Comparison of ENCODE assay signal across 1 cellular context in genomic region chr1:234999513-234999940, GRCh38.
TF ChIP-seq lines count a peak whose summit lies in the region.

No MANE protein-coding gene starts in this region.

TF ChIP-seq in IMR-90, 13 proteins besides CTCF, POLR2A, EP300 and RAD21:
- TF ChIP-seq FOS (IDR thresholded peaks at IDR 0.05; ENCODE audit: low read depth, low read length) (no peak), CEBPB (IDR thresholded peaks at IDR 0.05; ENCODE audit: low read depth, low read length) (no peak), USF2 (IDR thresholded peaks at IDR 0.05; ENCODE audit: low read depth, low read length) (no peak)
